In the genomic region with DNA sequence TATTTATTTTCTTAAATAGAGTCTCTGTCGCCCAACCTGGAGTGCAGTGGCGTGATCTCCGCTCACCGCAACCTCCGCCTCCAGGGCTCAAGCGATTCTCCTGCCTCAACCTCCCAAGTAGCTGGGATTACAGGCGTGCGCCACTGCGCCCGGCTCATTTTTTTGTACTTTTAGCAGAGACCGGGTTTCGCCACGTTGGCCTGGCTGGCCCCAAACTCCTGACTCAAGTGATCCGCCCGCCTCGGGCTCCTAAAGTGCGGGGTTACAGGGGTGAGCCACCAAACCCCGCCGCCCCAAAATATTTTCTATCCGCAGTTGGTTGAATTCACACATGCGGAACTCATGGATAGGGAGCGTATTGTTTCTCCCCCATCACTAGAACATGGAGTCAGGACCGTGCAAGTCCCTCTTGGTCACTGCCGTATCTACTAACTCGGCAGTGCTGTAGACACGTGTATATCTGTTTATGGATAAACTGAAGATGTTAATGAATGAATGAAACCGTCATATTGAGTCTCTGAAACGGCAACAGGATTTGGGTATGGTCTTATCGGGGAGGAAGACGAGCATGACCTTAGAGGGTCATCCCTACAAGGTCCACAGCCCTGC, we compare ENCODE assay signal across 8 cellular contexts. TPM values are rescaled to one million over a fixed set of nuclear protein-coding genes. Genes with fewer than 3 reads are reported as not detected.
DNase-seq lines count a peak whose midpoint lies in the region; ATAC-seq and TF ChIP-seq lines count a peak whose summit lies in the region.

No MANE protein-coding gene starts in this region.

- DNase-seq in CD4-positive, CD25-positive, alpha-beta regulatory T cell: no peak
- DNase-seq in choroid plexus epithelial cell (ENCODE audit: low read depth) (no peak), NCI-H2227 treated with DMSO at 0.1 percent for 48 hours (lab: John Stamatoyannopoulos, UW) (no peak), NCI-H748 (lab: John Stamatoyannopoulos, UW; ENCODE audit: unreplicated experiment) (no peak)

- H3K36me3 Mint-ChIP-seq in CD4-positive, CD25-positive, alpha-beta regulatory T cell: peaks cover 3% of the 10 kb centered on the region

- H4K20me1 ChIP-seq in Loucy (ENCODE audit: insufficient read depth, low read length, poor library complexity, severe bottlenecking): peaks cover 9% of the 10 kb centered on the region

- H3K36me3 ChIP-seq in CD4-positive, CD25-positive, alpha-beta regulatory T cell (ENCODE audit: control insufficient read depth, insufficient read depth, low read length): no peaks in the 10 kb centered on the region
- no peaks in the 10 kb centered on the region for H3K36me3 ChIP-seq in Loucy (ENCODE audit: insufficient read depth, low read length)
- H3K36me3 ChIP-seq in mucosa of rectum (ENCODE audit: control insufficient read depth in 2 of 2, insufficient read depth in 2 of 2, low read length in 2 of 2): no peaks in the 10 kb centered on the region

- no peaks in the 10 kb centered on the region for H3K9me3 ChIP-seq in CD4-positive, CD25-positive, alpha-beta regulatory T cell (ENCODE audit: control insufficient read depth in 2 of 2, low read length in 2 of 2)
- H3K9me3 ChIP-seq in Loucy (ENCODE audit: insufficient read depth, low read depth, low read length): no peaks in the 10 kb centered on the region
- no peaks in the 10 kb centered on the region for H3K9me3 ChIP-seq in mucosa of rectum (ENCODE audit: control insufficient read depth in 2 of 2, low read length in 2 of 2)

- no peaks in the 10 kb centered on the region for H3K27me3 Mint-ChIP-seq in CD4-positive, CD25-positive, alpha-beta regulatory T cell

- H3F3A ChIP-seq in Loucy (ENCODE audit: low read depth): no peaks in the 10 kb centered on the region; the same call in 1 of the 2 replicates

- peak overlapping the region; percentile 93 to 99 (median 97) for H3K4me3 Mint-ChIP-seq in CD4-positive, CD25-positive, alpha-beta regulatory T cell

- H3K27me3 ChIP-seq in CD4-positive, CD25-positive, alpha-beta regulatory T cell (ENCODE audit: control insufficient read depth, insufficient read depth, low read length): no peaks in the 10 kb centered on the region
- H3K27me3 ChIP-seq in Loucy (ENCODE audit: insufficient read depth, low read length, poor library complexity, severe bottlenecking) (no peaks in the 10 kb centered on the region), mucosa of rectum (ENCODE audit: control insufficient read depth in 2 of 2, insufficient read depth in 2 of 2, low read length in 2 of 2) (no peaks in the 10 kb centered on the region)

- peak overlapping the region; percentile 88 for H2AFZ ChIP-seq in Loucy (ENCODE audit: low read length)

- peak overlapping the region; percentile 90 for H3K27ac ChIP-seq in CD4-positive, CD25-positive, alpha-beta regulatory T cell (ENCODE audit: insufficient read depth, low read length, poor library complexity, severe bottlenecking)
- peak overlapping the region; percentile 93 to 95 for H3K27ac ChIP-seq in mucosa of rectum (ENCODE audit: low read depth in 2 of 2, low read length in 2 of 2)

- TF ChIP-seq CTCF in Loucy (conservative IDR thresholded peaks at IDR 0.05; ENCODE audit: low read length): no peak
- no peak for TF ChIP-seq CTCF in choroid plexus epithelial cell (conservative IDR thresholded peaks at IDR 0.05; ENCODE audit: low read depth, low read length)

- peak overlapping the region; percentile 78 for H3K4me2 ChIP-seq in Loucy (ENCODE audit: low read depth, low read length, poor library complexity, severe bottlenecking)

- peaks cover 17% of the 10 kb centered on the region for H3K4me1 ChIP-seq in CD4-positive, CD25-positive, alpha-beta regulatory T cell (ENCODE audit: control insufficient read depth, insufficient read depth, low read length, poor library complexity, severe bottlenecking)
- H3K4me1 ChIP-seq in Loucy (ENCODE audit: insufficient read depth, low read length, poor library complexity, severe bottlenecking) (peaks cover 68% of the 10 kb centered on the region), mucosa of rectum (ENCODE audit: control insufficient read depth in 2 of 2, insufficient read depth in 2 of 2, low read length in 2 of 2) (peaks cover 19 to 21% of the 10 kb centered on the region in 2 donors)

- peak overlapping the region; percentile 95 for H3K9ac ChIP-seq in Loucy (ENCODE audit: low read depth, low read length, poor library complexity, severe bottlenecking)
- H3K9ac ChIP-seq in mucosa of rectum (ENCODE audit: low read depth in 1 of 2, low read length in 2 of 2): peak overlapping the region; percentile 82 to 98

- no peaks in the 10 kb centered on the region for H3K9me2 ChIP-seq in Loucy (replicated peaks; ENCODE audit: low read depth, low read length)

- H3K79me2 ChIP-seq in Loucy (ENCODE audit: insufficient read depth, low read length): peaks cover 74% of the 10 kb centered on the region

- peaks cover 40 to 88% (median 61%) of the 10 kb centered on the region in 4 donors for H3K4me1 Mint-ChIP-seq in CD4-positive, CD25-positive, alpha-beta regulatory T cell

- H3K9me3 Mint-ChIP-seq in CD4-positive, CD25-positive, alpha-beta regulatory T cell: no peaks in the 10 kb centered on the region

- H3K4me3 ChIP-seq in CD4-positive, CD25-positive, alpha-beta regulatory T cell (ENCODE audit: low read depth, low read length): peak overlapping the region; percentile 74
- H3K4me3 ChIP-seq in Loucy (ENCODE audit: low read length, poor library complexity, severe bottlenecking) (peak overlapping the region; percentile 90), choroid plexus epithelial cell (ENCODE audit: low read depth, low read length) (peak overlapping the region; percentile 85), mucosa of rectum (ENCODE audit: low read length in 2 of 2) (peak overlapping the region; percentile 92 to 99)

- peak overlapping the region; percentile 96 to 99 (median 97) for H3K27ac Mint-ChIP-seq in CD4-positive, CD25-positive, alpha-beta regulatory T cell

- no peak for ATAC-seq in CD4-positive, CD25-positive, alpha-beta regulatory T cell (ENCODE audit: low read depth in 2 of 2)
- no peak for ATAC-seq in GM19324 (IDR thresholded peaks at IDR 0.05; ENCODE audit: low FRiP score, unreplicated experiment)
- ATAC-seq in GM21360 (IDR thresholded peaks at IDR 0.05; ENCODE audit: unreplicated experiment): no peak

RNA-seq across cellular contexts. Expression of a gene that starts 0.9 kb away (rescaled TPM):
- 5.0 TPM for total RNA-seq in CD4-positive, CD25-positive, alpha-beta regulatory T cell
- 10 to 100 TPM; 26.6 to 37.2 (median 31.9) TPM for polyA plus RNA-seq in CD4-positive, CD25-positive, alpha-beta regulatory T cell

RNA-seq across cellular contexts. Expression of a gene that starts 2.0 kb away (rescaled TPM):
- total RNA-seq in CD4-positive, CD25-positive, alpha-beta regulatory T cell: 4.1 TPM
- 1 to 10 TPM; 1.5 to 2.5 (median 2.2) TPM for polyA plus RNA-seq in CD4-positive, CD25-positive, alpha-beta regulatory T cell
